In genomic region chr7:128948312-128948973, GRCh38 we compare ENCODE assay signal across 19 cellular contexts. TPM values are rescaled to one million over a fixed set of nuclear protein-coding genes. Genes with fewer than 3 reads are reported as not detected.
A peak's percentile ranks its signal among the peaks of the same experiment; 100 is the strongest.
DNase-seq lines count a peak whose midpoint lies in the region; ATAC-seq, FAIRE-seq and TF ChIP-seq lines count a peak whose summit lies in the region.
"Had no signal": no experiment of that assay in that cellular context is flagged by ENCODE, and none has a peak within 500 bp of the region (broad histone marks: within the 10 kb centered on the region; RNA-seq: fewer than 3 reads in every experiment).

No MANE protein-coding gene starts in this region.

- H3K4me3 ChIP-seq in neutrophil (ENCODE audit: low read depth in 1 of 2, low read length in 1 of 2), result no peak overlapping the region
- H3K4me3 ChIP-seq: breast epithelium, gastroesophageal sphincter, HAP-1, SJSA1 had no signal

- peaks cover 82% of the 10 kb centered on the region for H3K36me3 ChIP-seq in neutrophil
- H3K36me3 ChIP-seq: breast epithelium had no signal

- peak overlapping the region; percentile 68 for H3K27ac Mint-ChIP-seq in activated T-helper 17 cell treated with anti-CD3 and anti-CD28 coated beads, Interleukin-2, amount 50 U/mL, for 72 hours
- H3K27ac Mint-ChIP-seq: endodermal cell had no signal

- in situ Hi-C loops in G401 (cut with HindIII; ENCODE audit: low sequenced_read_pairs), result no loop called here

- no peaks in the 10 kb centered on the region for H3K9me3 ChIP-seq in neutrophil
- H3K9me3 ChIP-seq: breast epithelium, gastroesophageal sphincter, HAP-1, SJSA1 had no signal

- H3K27me3 ChIP-seq in neutrophil, result no peaks in the 10 kb centered on the region
- H3K27me3 ChIP-seq: breast epithelium, gastroesophageal sphincter, SJSA1 had no signal

- peak overlapping the region; percentile 52 for H3K27ac ChIP-seq in neutrophil
- H3K27ac ChIP-seq: breast epithelium, gastroesophageal sphincter, SJSA1, VCaP had no signal

- H3K36me3 Mint-ChIP-seq in activated T-helper 17 cell treated with anti-CD3 and anti-CD28 coated beads, Interleukin-2, amount 50 U/mL, for 72 hours (ENCODE audit: low read depth), result peaks cover 72% of the 10 kb centered on the region

- no peaks in the 10 kb centered on the region for H3K4me1 Mint-ChIP-seq in activated T-helper 17 cell treated with anti-CD3 and anti-CD28 coated beads, Interleukin-2, amount 50 U/mL, for 72 hours

- H3K4me3 Mint-ChIP-seq in activated T-helper 17 cell treated with anti-CD3 and anti-CD28 coated beads, Interleukin-2, amount 50 U/mL, for 72 hours, result no peak overlapping the region
- H3K4me3 Mint-ChIP-seq: endodermal cell had no signal

- H3K27me3 Mint-ChIP-seq in activated T-helper 17 cell treated with anti-CD3 and anti-CD28 coated beads, Interleukin-2, amount 50 U/mL, for 72 hours, result no peaks in the 10 kb centered on the region

- H3K4me1 ChIP-seq in neutrophil (ENCODE audit: control insufficient read depth in 1 of 2, insufficient read depth in 1 of 2, low read depth in 1 of 2, low read length in 1 of 2), result peaks cover 14 to 16% of the 10 kb centered on the region in 2 experiments
- H3K4me1 ChIP-seq: breast epithelium, gastroesophageal sphincter, HAP-1 had no signal

- TF ChIP-seq CTCF in neutrophil (IDR thresholded peaks at IDR 0.05), result no peak

- FAIRE-seq in frontal cortex (lab: Jason Lieb, UNC), result no peak
- FAIRE-seq: GM18507, islet of Langerhans had no signal

- no peaks in the 10 kb centered on the region for H3K9me3 Mint-ChIP-seq in activated T-helper 17 cell treated with anti-CD3 and anti-CD28 coated beads, Interleukin-2, amount 50 U/mL, for 72 hours
- H3K9me3 Mint-ChIP-seq: endodermal cell had no signal

- DNase-seq in D341Med (ENCODE audit: low spot score), result peak; percentile 32
- peak; percentile 24 for DNase-seq in M059J (ENCODE audit: low read depth)
- DNase-seq in stimulated activated CD8-positive, alpha-beta memory T cell treated with anti-CD3 and anti-CD28 coated beads, Interleukin-4, amount 100 ng/mL, for 48 hours, result no peak
- no peak for DNase-seq in G401 (ENCODE audit: low spot score)
- DNase-seq in frontal cortex (ENCODE audit: low spot score in 2 of 2), result no peak
- DNase-seq: activated naive CD4-positive, alpha-beta T cell treated with Interleukin-2 at 50 U/mL for 16 hours; endodermal cell; NCI-H2081 treated with DMSO at 0.1 percent for 48 hours; NCI-H774 had no signal

- ATAC-seq in activated T-helper 17 cell treated with anti-CD3 and anti-CD28 coated beads, Interleukin-2, amount 50 U/mL, for 72 hours (replicated peaks), result no peak
- ATAC-seq in HG03571 (IDR thresholded peaks at IDR 0.05; ENCODE audit: unreplicated experiment), result no peak

RNA-seq across cellular contexts. Expression of gene IRF5, which starts 10.7 kb away (rescaled TPM):
- total RNA-seq in M059J (2014; rRNA removed; shearing (Covaris generic)), result 0.64 and 1.8 TPM in 2 replicates
- total RNA-seq in activated T-helper 17 cell treated with anti-CD3 and anti-CD28 coated beads, Interleukin-2, amount 50 U/mL, for 72 hours, result 10 to 100 TPM; 22.5 to 25.4 TPM
- not detected in 2 replicates for total RNA-seq in G401 (2014; rRNA removed; shearing (Covaris generic))
- 1.2 TPM for total RNA-seq in frontal cortex

RNA-seq across cellular contexts. Expression of gene KCP, which starts 37.9 kb away (rescaled TPM):
- total RNA-seq in M059J (2014; rRNA removed; shearing (Covaris generic)), result not detected in 2 replicates
- total RNA-seq in activated T-helper 17 cell treated with anti-CD3 and anti-CD28 coated beads, Interleukin-2, amount 50 U/mL, for 72 hours, result 1 to 10 TPM in 1 of 2 donors, under 1 TPM in 1; 0.09 to 1.0 TPM
- 2.8 and 4.7 TPM in 2 replicates for total RNA-seq in G401 (2014; rRNA removed; shearing (Covaris generic))
- 0.41 TPM for total RNA-seq in frontal cortex
- total RNA-seq: SJSA1 had no signal

Comparison
In these comparisons a context has a peak if more than half of its experiments do, and no peak if none do; other contexts are left out.
1. DNase-seq: peak in D341Med (single experiment) and M059J (single experiment); none in stimulated activated CD8-positive, alpha-beta memory T cell treated with anti-CD3 and anti-CD28 coated beads, Interleukin-4, amount 100 ng/mL, for 48 hours (single experiment), G401 (single experiment) and frontal cortex (0 of 2).